In the genomic region with DNA sequence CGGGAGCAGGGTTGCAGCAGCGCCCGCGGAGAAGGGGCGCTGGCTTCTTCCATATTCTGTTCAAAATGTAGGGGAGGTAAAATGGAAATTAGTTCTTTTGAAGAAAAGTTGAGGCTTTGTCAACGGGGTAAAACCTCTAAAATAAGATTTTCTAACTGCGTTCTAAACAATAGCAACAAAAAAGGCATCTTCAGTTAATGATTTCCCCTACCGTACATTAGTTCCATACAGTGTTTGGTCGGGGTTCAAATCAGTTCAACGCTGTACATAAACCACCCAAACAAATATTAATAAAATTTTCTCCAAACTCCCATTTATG, we compare ENCODE assay signal across 1 cellular context.
TF ChIP-seq lines count a peak whose summit lies in the region.

No MANE protein-coding gene starts in this region.

TF ChIP-seq in K562, 482 proteins besides CTCF, POLR2A, EP300 and RAD21 (continued from another document):
- TF ChIP-seq, protein P1, sequence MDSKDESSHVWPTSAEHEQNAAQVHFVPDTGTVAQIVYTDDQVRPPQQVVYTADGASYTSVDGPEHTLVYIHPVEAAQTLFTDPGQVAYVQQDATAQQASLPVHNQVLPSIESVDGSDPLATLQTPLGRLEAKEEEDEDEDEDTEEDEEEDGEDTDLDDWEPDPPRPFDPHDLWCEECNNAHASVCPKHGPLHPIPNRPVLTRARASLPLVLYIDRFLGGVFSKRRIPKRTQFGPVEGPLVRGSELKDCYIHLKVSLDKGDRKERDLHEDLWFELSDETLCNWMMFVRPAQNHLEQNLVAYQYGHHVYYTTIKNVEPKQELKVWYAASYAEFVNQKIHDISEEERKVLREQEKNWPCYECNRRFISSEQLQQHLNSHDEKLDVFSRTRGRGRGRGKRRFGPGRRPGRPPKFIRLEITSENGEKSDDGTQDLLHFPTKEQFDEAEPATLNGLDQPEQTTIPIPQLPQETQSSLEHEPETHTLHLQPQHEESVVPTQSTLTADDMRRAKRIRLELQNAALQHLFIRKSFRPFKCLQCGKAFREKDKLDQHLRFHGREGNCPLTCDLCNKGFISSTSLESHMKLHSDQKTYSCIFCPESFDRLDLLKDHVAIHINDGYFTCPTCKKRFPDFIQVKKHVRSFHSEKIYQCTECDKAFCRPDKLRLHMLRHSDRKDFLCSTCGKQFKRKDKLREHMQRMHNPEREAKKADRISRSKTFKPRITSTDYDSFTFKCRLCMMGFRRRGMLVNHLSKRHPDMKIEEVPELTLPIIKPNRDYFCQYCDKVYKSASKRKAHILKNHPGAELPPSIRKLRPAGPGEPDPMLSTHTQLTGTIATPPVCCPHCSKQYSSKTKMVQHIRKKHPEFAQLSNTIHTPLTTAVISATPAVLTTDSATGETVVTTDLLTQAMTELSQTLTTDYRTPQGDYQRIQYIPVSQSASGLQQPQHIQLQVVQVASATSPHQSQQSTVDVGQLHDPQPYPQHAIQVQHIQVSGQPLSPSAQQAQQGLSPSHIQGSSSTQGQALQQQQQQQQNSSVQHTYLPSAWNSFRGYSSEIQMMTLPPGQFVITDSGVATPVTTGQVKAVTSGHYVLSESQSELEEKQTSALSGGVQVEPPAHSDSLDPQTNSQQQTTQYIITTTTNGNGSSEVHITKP (IDR thresholded peaks at IDR 0.05; ENCODE audit: partially characterized antibody), result peak; percentile 47
- TF ChIP-seq PHF8 (IDR thresholded peaks at IDR 0.05; ENCODE audit: borderline replicate concordance, low read length), result peak; percentile 47; the same call in 1 of the 2 replicates
- TF ChIP-seq, protein P2, sequence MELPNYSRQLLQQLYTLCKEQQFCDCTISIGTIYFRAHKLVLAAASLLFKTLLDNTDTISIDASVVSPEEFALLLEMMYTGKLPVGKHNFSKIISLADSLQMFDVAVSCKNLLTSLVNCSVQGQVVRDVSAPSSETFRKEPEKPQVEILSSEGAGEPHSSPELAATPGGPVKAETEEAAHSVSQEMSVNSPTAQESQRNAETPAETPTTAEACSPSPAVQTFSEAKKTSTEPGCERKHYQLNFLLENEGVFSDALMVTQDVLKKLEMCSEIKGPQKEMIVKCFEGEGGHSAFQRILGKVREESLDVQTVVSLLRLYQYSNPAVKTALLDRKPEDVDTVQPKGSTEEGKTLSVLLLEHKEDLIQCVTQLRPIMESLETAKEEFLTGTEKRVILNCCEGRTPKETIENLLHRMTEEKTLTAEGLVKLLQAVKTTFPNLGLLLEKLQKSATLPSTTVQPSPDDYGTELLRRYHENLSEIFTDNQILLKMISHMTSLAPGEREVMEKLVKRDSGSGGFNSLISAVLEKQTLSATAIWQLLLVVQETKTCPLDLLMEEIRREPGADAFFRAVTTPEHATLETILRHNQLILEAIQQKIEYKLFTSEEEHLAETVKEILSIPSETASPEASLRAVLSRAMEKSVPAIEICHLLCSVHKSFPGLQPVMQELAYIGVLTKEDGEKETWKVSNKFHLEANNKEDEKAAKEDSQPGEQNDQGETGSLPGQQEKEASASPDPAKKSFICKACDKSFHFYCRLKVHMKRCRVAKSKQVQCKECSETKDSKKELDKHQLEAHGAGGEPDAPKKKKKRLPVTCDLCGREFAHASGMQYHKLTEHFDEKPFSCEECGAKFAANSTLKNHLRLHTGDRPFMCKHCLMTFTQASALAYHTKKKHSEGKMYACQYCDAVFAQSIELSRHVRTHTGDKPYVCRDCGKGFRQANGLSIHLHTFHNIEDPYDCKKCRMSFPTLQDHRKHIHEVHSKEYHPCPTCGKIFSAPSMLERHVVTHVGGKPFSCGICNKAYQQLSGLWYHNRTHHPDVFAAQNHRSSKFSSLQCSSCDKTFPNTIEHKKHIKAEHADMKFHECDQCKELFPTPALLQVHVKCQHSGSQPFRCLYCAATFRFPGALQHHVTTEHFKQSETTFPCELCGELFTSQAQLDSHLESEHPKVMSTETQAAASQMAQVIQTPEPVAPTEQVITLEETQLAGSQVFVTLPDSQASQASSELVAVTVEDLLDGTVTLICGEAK (IDR thresholded peaks at IDR 0.05), result peak; percentile 41; the same call in 1 of the 2 replicates
- TF ChIP-seq, protein P2 (CRISPR knock-in tag; IDR thresholded peaks at IDR 0.05), result no peak
- peak; percentile 72 for TF ChIP-seq GABPA (tag; conservative IDR thresholded peaks at IDR 0.05; ENCODE audit: low read depth)
TF ChIP-seq in K562: peak in this region for 9.
